Comparison of ENCODE assay signal across 1 cellular context in the genomic region with DNA sequence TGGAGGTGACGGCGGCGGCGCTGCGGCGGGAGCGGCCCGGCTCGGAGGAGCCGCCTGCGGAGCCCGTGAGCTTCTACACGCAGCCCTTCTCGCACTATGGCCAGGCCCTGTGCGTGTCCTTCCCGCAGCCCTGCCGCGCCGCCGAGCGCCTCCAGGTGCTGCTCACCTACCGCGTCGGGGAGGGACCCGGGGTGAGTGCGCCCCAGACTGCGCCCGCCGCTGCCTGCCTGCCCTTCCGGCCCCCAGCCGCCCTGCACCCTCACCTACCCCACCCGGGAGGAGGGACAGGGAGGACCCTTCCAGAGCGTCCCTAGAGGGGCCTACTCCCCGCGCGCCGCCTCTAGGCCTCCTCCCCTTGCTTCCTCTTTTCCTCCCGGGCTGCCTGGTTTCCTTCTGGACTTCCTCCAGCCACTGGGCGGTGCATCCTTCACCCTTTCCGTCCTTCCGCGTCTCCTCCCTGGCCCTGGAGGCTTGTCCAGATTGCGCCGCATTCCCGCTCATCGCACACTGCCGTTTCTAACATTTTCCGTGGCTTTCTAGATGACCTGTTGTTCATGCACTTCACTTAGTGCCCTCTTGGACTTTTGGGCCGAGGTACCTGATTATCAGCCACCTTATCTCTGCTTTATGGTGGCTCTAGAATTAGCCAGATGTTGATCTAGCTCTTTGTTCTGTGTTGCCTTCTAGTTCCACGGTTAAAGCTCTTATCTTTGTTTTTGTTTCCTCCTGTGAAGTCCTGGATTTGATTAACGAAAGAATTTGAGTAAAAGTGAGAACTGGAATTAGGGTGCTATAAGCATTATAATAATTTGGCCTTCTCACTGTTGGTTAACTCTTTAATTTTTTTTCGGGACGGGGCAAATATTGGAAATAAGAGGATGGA.
TF ChIP-seq lines count a peak whose summit lies in the region.

No MANE protein-coding gene starts in this region.

TF ChIP-seq in WTC11, 78 proteins besides CTCF, POLR2A, EP300 and RAD21 (continued from another document):
- TF ChIP-seq, protein P1, sequence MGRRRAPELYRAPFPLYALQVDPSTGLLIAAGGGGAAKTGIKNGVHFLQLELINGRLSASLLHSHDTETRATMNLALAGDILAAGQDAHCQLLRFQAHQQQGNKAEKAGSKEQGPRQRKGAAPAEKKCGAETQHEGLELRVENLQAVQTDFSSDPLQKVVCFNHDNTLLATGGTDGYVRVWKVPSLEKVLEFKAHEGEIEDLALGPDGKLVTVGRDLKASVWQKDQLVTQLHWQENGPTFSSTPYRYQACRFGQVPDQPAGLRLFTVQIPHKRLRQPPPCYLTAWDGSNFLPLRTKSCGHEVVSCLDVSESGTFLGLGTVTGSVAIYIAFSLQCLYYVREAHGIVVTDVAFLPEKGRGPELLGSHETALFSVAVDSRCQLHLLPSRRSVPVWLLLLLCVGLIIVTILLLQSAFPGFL (CRISPR knock-in tag; IDR thresholded peaks at IDR 0.05; ENCODE audit: borderline replicate concordance) = no peak
- no peak for TF ChIP-seq ZNF219 (CRISPR knock-in tag; IDR thresholded peaks at IDR 0.05; ENCODE audit: borderline replicate concordance)
- TF ChIP-seq, protein P2, sequence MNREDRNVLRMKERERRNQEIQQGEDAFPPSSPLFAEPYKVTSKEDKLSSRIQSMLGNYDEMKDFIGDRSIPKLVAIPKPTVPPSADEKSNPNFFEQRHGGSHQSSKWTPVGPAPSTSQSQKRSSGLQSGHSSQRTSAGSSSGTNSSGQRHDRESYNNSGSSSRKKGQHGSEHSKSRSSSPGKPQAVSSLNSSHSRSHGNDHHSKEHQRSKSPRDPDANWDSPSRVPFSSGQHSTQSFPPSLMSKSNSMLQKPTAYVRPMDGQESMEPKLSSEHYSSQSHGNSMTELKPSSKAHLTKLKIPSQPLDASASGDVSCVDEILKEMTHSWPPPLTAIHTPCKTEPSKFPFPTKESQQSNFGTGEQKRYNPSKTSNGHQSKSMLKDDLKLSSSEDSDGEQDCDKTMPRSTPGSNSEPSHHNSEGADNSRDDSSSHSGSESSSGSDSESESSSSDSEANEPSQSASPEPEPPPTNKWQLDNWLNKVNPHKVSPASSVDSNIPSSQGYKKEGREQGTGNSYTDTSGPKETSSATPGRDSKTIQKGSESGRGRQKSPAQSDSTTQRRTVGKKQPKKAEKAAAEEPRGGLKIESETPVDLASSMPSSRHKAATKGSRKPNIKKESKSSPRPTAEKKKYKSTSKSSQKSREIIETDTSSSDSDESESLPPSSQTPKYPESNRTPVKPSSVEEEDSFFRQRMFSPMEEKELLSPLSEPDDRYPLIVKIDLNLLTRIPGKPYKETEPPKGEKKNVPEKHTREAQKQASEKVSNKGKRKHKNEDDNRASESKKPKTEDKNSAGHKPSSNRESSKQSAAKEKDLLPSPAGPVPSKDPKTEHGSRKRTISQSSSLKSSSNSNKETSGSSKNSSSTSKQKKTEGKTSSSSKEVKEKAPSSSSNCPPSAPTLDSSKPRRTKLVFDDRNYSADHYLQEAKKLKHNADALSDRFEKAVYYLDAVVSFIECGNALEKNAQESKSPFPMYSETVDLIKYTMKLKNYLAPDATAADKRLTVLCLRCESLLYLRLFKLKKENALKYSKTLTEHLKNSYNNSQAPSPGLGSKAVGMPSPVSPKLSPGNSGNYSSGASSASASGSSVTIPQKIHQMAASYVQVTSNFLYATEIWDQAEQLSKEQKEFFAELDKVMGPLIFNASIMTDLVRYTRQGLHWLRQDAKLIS (CRISPR knock-in tag; IDR thresholded peaks at IDR 0.05; ENCODE audit: borderline replicate concordance) = no peak
- no peak for TF ChIP-seq RORB (CRISPR knock-in tag; IDR thresholded peaks at IDR 0.05)
- TF ChIP-seq SMAD3 (CRISPR knock-in tag; IDR thresholded peaks at IDR 0.05; ENCODE audit: borderline replicate concordance) = no peak
- TF ChIP-seq TP53 (CRISPR knock-in tag; IDR thresholded peaks at IDR 0.05) = no peak
- TF ChIP-seq NR3C1 (CRISPR knock-in tag; conservative IDR thresholded peaks at IDR 0.05; ENCODE audit: low read depth) = no peak
- TF ChIP-seq ZNF121 (CRISPR knock-in tag; IDR thresholded peaks at IDR 0.05) = no peak
- peak; percentile 64; the same call in 1 of the 2 replicates for TF ChIP-seq NFE2L1 (CRISPR knock-in tag; IDR thresholded peaks at IDR 0.05)
- TF ChIP-seq, protein P3, sequence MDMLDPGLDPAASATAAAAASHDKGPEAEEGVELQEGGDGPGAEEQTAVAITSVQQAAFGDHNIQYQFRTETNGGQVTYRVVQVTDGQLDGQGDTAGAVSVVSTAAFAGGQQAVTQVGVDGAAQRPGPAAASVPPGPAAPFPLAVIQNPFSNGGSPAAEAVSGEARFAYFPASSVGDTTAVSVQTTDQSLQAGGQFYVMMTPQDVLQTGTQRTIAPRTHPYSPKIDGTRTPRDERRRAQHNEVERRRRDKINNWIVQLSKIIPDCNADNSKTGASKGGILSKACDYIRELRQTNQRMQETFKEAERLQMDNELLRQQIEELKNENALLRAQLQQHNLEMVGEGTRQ (CRISPR knock-in tag; IDR thresholded peaks at IDR 0.05) = no peak
- no peak for TF ChIP-seq NFYB (CRISPR knock-in tag; conservative IDR thresholded peaks at IDR 0.05; ENCODE audit: low read depth)
- no peak for TF ChIP-seq GRHL2 (CRISPR knock-in tag; IDR thresholded peaks at IDR 0.05; ENCODE audit: insufficient replicate concordance, severe bottlenecking)
- peak; percentile 2; the same call in 1 of the 2 replicates for TF ChIP-seq TEAD1 (CRISPR knock-in tag; IDR thresholded peaks at IDR 0.05)
- TF ChIP-seq ESRRA (CRISPR knock-in tag; IDR thresholded peaks at IDR 0.05; ENCODE audit: borderline replicate concordance) = peak; percentile 1; the same call in 1 of the 2 replicates
- TF ChIP-seq, protein P4, sequence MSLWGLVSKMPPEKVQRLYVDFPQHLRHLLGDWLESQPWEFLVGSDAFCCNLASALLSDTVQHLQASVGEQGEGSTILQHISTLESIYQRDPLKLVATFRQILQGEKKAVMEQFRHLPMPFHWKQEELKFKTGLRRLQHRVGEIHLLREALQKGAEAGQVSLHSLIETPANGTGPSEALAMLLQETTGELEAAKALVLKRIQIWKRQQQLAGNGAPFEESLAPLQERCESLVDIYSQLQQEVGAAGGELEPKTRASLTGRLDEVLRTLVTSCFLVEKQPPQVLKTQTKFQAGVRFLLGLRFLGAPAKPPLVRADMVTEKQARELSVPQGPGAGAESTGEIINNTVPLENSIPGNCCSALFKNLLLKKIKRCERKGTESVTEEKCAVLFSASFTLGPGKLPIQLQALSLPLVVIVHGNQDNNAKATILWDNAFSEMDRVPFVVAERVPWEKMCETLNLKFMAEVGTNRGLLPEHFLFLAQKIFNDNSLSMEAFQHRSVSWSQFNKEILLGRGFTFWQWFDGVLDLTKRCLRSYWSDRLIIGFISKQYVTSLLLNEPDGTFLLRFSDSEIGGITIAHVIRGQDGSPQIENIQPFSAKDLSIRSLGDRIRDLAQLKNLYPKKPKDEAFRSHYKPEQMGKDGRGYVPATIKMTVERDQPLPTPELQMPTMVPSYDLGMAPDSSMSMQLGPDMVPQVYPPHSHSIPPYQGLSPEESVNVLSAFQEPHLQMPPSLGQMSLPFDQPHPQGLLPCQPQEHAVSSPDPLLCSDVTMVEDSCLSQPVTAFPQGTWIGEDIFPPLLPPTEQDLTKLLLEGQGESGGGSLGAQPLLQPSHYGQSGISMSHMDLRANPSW (CRISPR knock-in tag; conservative IDR thresholded peaks at IDR 0.05; ENCODE audit: low read depth) = no peak
- TF ChIP-seq NFATC4 (CRISPR knock-in tag; IDR thresholded peaks at IDR 0.05) = no peak
- TF ChIP-seq, protein P5, sequence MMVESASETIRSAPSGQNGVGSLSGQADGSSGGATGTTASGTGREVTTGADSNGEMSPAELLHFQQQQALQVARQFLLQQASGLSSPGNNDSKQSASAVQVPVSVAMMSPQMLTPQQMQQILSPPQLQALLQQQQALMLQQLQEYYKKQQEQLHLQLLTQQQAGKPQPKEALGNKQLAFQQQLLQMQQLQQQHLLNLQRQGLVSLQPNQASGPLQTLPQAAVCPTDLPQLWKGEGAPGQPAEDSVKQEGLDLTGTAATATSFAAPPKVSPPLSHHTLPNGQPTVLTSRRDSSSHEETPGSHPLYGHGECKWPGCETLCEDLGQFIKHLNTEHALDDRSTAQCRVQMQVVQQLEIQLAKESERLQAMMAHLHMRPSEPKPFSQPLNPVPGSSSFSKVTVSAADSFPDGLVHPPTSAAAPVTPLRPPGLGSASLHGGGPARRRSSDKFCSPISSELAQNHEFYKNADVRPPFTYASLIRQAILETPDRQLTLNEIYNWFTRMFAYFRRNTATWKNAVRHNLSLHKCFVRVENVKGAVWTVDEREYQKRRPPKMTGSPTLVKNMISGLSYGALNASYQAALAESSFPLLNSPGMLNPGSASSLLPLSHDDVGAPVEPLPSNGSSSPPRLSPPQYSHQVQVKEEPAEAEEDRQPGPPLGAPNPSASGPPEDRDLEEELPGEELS (CRISPR knock-in tag; IDR thresholded peaks at IDR 0.05) = no peak
- TF ChIP-seq RELA (CRISPR knock-in tag; IDR thresholded peaks at IDR 0.05; ENCODE audit: borderline replicate concordance) = no peak
- no peak; the same call in 1 of the 2 replicates for TF ChIP-seq GABPB1 (CRISPR knock-in tag; IDR thresholded peaks at IDR 0.05)
- no peak for TF ChIP-seq ELF4 (CRISPR knock-in tag; IDR thresholded peaks at IDR 0.05; ENCODE audit: low read depth)
- TF ChIP-seq TEAD4 (CRISPR knock-in tag; IDR thresholded peaks at IDR 0.05) = no peak
- no peak for TF ChIP-seq CREB1 (CRISPR knock-in tag; IDR thresholded peaks at IDR 0.05)
